In genomic region chr14:94421316-94421715, GRCh38 we compare ENCODE assay signal across 25 cellular contexts. TPM values are rescaled to one million over a fixed set of nuclear protein-coding genes. Genes with fewer than 3 reads are reported as not detected.
DNase-seq lines count a peak whose midpoint lies in the region; ATAC-seq and TF ChIP-seq lines count a peak whose summit lies in the region.
"Had no signal": no experiment of that assay in that cellular context is flagged by ENCODE, and none has a peak within 500 bp of the region (broad histone marks: within the 10 kb centered on the region; RNA-seq: fewer than 3 reads in every experiment).

No MANE protein-coding gene starts in this region.

- no peaks in the 10 kb centered on the region for H3K9me3 ChIP-seq in lower lobe of right lung
- H3K9me3 ChIP-seq: A549, BE2C had no signal

- intact Hi-C loops in lower lobe of right lung (cut with DNase I), result no loop called here

- H3K4me3 ChIP-seq in fibroblast of pulmonary artery (replicated peaks; ENCODE audit: low read depth, low read length) (no peak overlapping the region), lower lobe of right lung (no peak overlapping the region)
- H3K4me3 ChIP-seq: A549; BLaER1 treated with 17β-estradiol and CSF1 and Interleukin-3, amounts not matched to agents 10 nM and 100 nM; GM12878 had no signal

- DNase-seq in NCI-H1417 (lab: John Stamatoyannopoulos, UW) (peak in 2 of 3 experiments; percentile 10 to 64), NCI-H1417 treated with DMSO at 0.1 percent for 48 hours (lab: John Stamatoyannopoulos, UW) (no peak), COLO668 (lab: John Stamatoyannopoulos, UW; ENCODE audit: unreplicated experiment) (peak; percentile 17), NCI-H69 (lab: John Stamatoyannopoulos, UW) (peak; percentile 40), fibroblast of pulmonary artery (ENCODE audit: low read depth) (peak; percentile 13), lower lobe of right lung (no peak)
- no peak for DNase-seq in effector CD8-positive, alpha-beta T cell (lab: John Stamatoyannopoulos, UW)
- DNase-seq: 8988T; ACHN; AML-193; BE2C; Calu3; CD4-positive, alpha-beta T cell; CD8-positive, alpha-beta memory T cell; COR-L47; DMS79; EL; GDM1; GOT3; H7; HCEC 1CT had no signal

- H3K27ac ChIP-seq in lower lobe of right lung, result no peak overlapping the region
- H3K27ac ChIP-seq: A549; BLaER1 treated with 17β-estradiol and CSF1 and Interleukin-3, amounts not matched to agents 10 nM and 100 nM had no signal

- peaks cover 9% of the 10 kb centered on the region for H3K27me3 ChIP-seq in lower lobe of right lung (ENCODE audit: low read depth)
- H3K27me3 ChIP-seq: BLaER1 treated with 17β-estradiol and CSF1 and Interleukin-3, amounts not matched to agents 10 nM and 100 nM had no signal

- ATAC-seq in lower lobe of right lung (no peak), GM18498 (IDR thresholded peaks at IDR 0.05; ENCODE audit: unreplicated experiment) (no peak)
- ATAC-seq: A549, GM12878 had no signal

- H3K36me3 ChIP-seq in lower lobe of right lung, result no peaks in the 10 kb centered on the region
- H3K36me3 ChIP-seq: BE2C; BLaER1 treated with 17β-estradiol and CSF1 and Interleukin-3, amounts not matched to agents 10 nM and 100 nM had no signal

- H3K4me1 ChIP-seq in lower lobe of right lung, result no peaks in the 10 kb centered on the region
- H3K4me1 ChIP-seq: A549, BE2C had no signal

- no peak for TF ChIP-seq CTCF in fibroblast of pulmonary artery (IDR thresholded peaks at IDR 0.05; ENCODE audit: low read length, missing control alignments)
- TF ChIP-seq CTCF in lower lobe of right lung (IDR thresholded peaks at IDR 0.05), result no peak

RNA-seq across cellular contexts. Expression of gene SERPINA11, which starts 31.3 kb away (rescaled TPM):
- not detected for total RNA-seq in lower lobe of right lung
- total RNA-seq: Calu3; CD4-positive, alpha-beta T cell; CD8-positive, alpha-beta memory T cell; GM12878 had no signal

RNA-seq across cellular contexts. Expression of gene SERPINA1, which starts 32.9 kb away (rescaled TPM):
- total RNA-seq in lower lobe of right lung, result 994 TPM
- total RNA-seq: H7 had no signal

RNA-seq across cellular contexts. Expression of gene SERPINA9, which starts 54.7 kb away (rescaled TPM):
- not detected for total RNA-seq in lower lobe of right lung
- total RNA-seq: Calu3; CD4-positive, alpha-beta T cell; CD8-positive, alpha-beta memory T cell; GM12878; H7 had no signal

RNA-seq across cellular contexts. Expression of gene SERPINA2, which starts 54.8 kb away (rescaled TPM):
- not detected for total RNA-seq in lower lobe of right lung
- total RNA-seq: Calu3; CD4-positive, alpha-beta T cell; CD8-positive, alpha-beta memory T cell; GM12878; H7 had no signal

Comparison
In these comparisons a context has a peak if more than half of its experiments do, and no peak if none do; other contexts are left out.
1. DNase-seq: peak in NCI-H1417 (2 of 3), COLO668 (single experiment), NCI-H69 (single experiment) and fibroblast of pulmonary artery (single experiment); none in NCI-H1417 treated with DMSO at 0.1 percent for 48 hours (single experiment), lower lobe of right lung (single experiment) and effector CD8-positive, alpha-beta T cell (single experiment).